8 cellular contexts compared by ENCODE assay signal in genomic region chr2:12587729-12588522, GRCh38.
A peak's percentile ranks its signal among the peaks of the same experiment; 100 is the strongest.
DNase-seq lines count a peak whose midpoint lies in the region; ATAC-seq and TF ChIP-seq lines count a peak whose summit lies in the region.

No MANE protein-coding gene starts in this region.

- no peaks in the 10 kb centered on the region for H3K9me3 Mint-ChIP-seq in activated T-cell treated with anti-CD3 and anti-CD28 coated beads, Interleukin-2, amount 50 U/mL, for 72 hours
- H3K9me3 Mint-ChIP-seq in osteocyte (ENCODE audit: unreplicated experiment): no peaks in the 10 kb centered on the region

- no peak for TF ChIP-seq CTCF in osteocyte (IDR thresholded peaks at IDR 0.05)

- H3K27me3 Mint-ChIP-seq in activated T-cell treated with anti-CD3 and anti-CD28 coated beads, Interleukin-2, amount 50 U/mL, for 72 hours (ENCODE audit: low read depth): no peaks in the 10 kb centered on the region
- H3K27me3 Mint-ChIP-seq in osteocyte (ENCODE audit: unreplicated experiment): no peaks in the 10 kb centered on the region

- peaks cover 20% of the 10 kb centered on the region for H3K4me1 Mint-ChIP-seq in activated T-cell treated with anti-CD3 and anti-CD28 coated beads, Interleukin-2, amount 50 U/mL, for 72 hours (ENCODE audit: low read depth)
- peaks cover 8% of the 10 kb centered on the region for H3K4me1 Mint-ChIP-seq in osteocyte (ENCODE audit: unreplicated experiment)

- peak; percentile 25 to 40 for ATAC-seq in activated T-cell treated with anti-CD3 and anti-CD28 coated beads, Interleukin-2, amount 50 U/mL, for 72 hours (replicated peaks in 1 of 2)
- peak; percentile 92 for ATAC-seq in HG02870 (IDR thresholded peaks at IDR 0.05; ENCODE audit: unreplicated experiment)

- H3K4me3 Mint-ChIP-seq in activated T-cell treated with anti-CD3 and anti-CD28 coated beads, Interleukin-2, amount 50 U/mL, for 72 hours: no peak overlapping the region
- peak overlapping the region; percentile 51 for H3K4me3 Mint-ChIP-seq in osteocyte (ENCODE audit: unreplicated experiment)

- no peak overlapping the region for H3K27ac Mint-ChIP-seq in activated T-cell treated with anti-CD3 and anti-CD28 coated beads, Interleukin-2, amount 50 U/mL, for 72 hours
- H3K27ac Mint-ChIP-seq in osteocyte (ENCODE audit: unreplicated experiment): peak overlapping the region; percentile 86

- DNase-seq in activated T-cell treated with anti-CD3 and anti-CD28 coated beads, Interleukin-2, amount 50 U/mL, for 72 hours: no peak
- DNase-seq in activated T-cell treated with anti-CD3 and anti-CD28 coated beads, Interleukin-2, amount 50 U/mL, for 1 hour: no peak
- peak; percentile 94 for DNase-seq in NOMO-1 treated with dmso at 0.1 percent for 144 hours (lab: John Stamatoyannopoulos, UW; ENCODE audit: unreplicated experiment)
- DNase-seq in dermis microvascular lymphatic vessel endothelial cell (ENCODE audit: low read depth in 2 of 2): peak; percentile 11 to 75
- no peak for DNase-seq in osteocyte (ENCODE audit: extremely low spot score, unreplicated experiment)
- no peak for DNase-seq in NCI-H146 treated with DMSO at 0.1 percent for 48 hours (lab: John Stamatoyannopoulos, UW; ENCODE audit: unreplicated experiment)
- DNase-seq in NCI-H748 (lab: John Stamatoyannopoulos, UW; ENCODE audit: unreplicated experiment): no peak

- no peaks in the 10 kb centered on the region for H3K36me3 Mint-ChIP-seq in activated T-cell treated with anti-CD3 and anti-CD28 coated beads, Interleukin-2, amount 50 U/mL, for 72 hours (ENCODE audit: insufficient read depth in 2 of 2)
- no peaks in the 10 kb centered on the region for H3K36me3 Mint-ChIP-seq in osteocyte (ENCODE audit: unreplicated experiment)

Comparison
In these comparisons a context has a peak if more than half of its experiments do, and no peak if none do; other contexts are left out.
1. DNase-seq: peak in NOMO-1 treated with dmso at 0.1 percent for 144 hours (single experiment) and dermis microvascular lymphatic vessel endothelial cell (2 of 2); none in activated T-cell treated with anti-CD3 and anti-CD28 coated beads, Interleukin-2, amount 50 U/mL, for 72 hours (0 of 2), activated T-cell treated with anti-CD3 and anti-CD28 coated beads, Interleukin-2, amount 50 U/mL, for 1 hour (single experiment), osteocyte (single experiment), NCI-H146 treated with DMSO at 0.1 percent for 48 hours (single experiment) and NCI-H748 (single experiment).